ENCODE assay signal across 1 cellular context in genomic region chr20:35285806-35286076, GRCh38.
TF ChIP-seq lines count a peak whose summit lies in the region.

No MANE protein-coding gene starts in this region.

TF ChIP-seq in K562, 482 proteins besides CTCF, POLR2A, EP300 and RAD21 (continues in another document):
- TF ChIP-seq GABPB2 (CRISPR knock-in tag; conservative IDR thresholded peaks at IDR 0.05) (no peak), BRD9 (IDR thresholded peaks at IDR 0.05; ENCODE audit: low read depth, partially characterized antibody) (peak; percentile 68), MTA3 (IDR thresholded peaks at IDR 0.05; ENCODE audit: borderline replicate concordance) (peak; percentile 96; the same call in 1 of the 2 replicates), NUFIP1 (IDR thresholded peaks at IDR 0.05; ENCODE audit: partially characterized antibody) (peak; percentile 83), IRF2 (CRISPR knock-in tag; IDR thresholded peaks at IDR 0.05) (no peak), ATF7 (IDR thresholded peaks at IDR 0.05) (peak; percentile 76), CBFA2T3 (IDR thresholded peaks at IDR 0.05) (peak; percentile 46), ZBTB43 (CRISPR knock-in tag; IDR thresholded peaks at IDR 0.05) (no peak), MLLT1 (IDR thresholded peaks at IDR 0.05) (peak in 1 of 2 experiments; percentile 31; a peak in 1 of 4 replicates), ZFX (CRISPR knock-in tag; IDR thresholded peaks at IDR 0.05) (no peak), THRAP3 (IDR thresholded peaks at IDR 0.05; ENCODE audit: borderline replicate concordance) (peak; percentile 26; the same call in 1 of the 2 replicates), ELF1 (tag; IDR thresholded peaks at IDR 0.05) (peak; percentile 74), NONO (IDR thresholded peaks at IDR 0.05; ENCODE audit: low read depth in 2 of 2, low read length in 1 of 2) (no peak), ZEB2 (IDR thresholded peaks at IDR 0.05) (0 out of 2 replicates have a peak, but pooled peaks have one; percentile 26), SMARCA4 (IDR thresholded peaks at IDR 0.05) (peak; percentile 78), ATF1 (CRISPR knock-in tag; IDR thresholded peaks at IDR 0.05) (peak; percentile 40; the same call in 1 of the 2 replicates), ATF1 (tag; IDR thresholded peaks at IDR 0.05) (peak; percentile 97), CREM (IDR thresholded peaks at IDR 0.05; ENCODE audit: low read depth) (peak; percentile 98), ARID1B (IDR thresholded peaks at IDR 0.05) (peak; percentile 66), LARP7 (IDR thresholded peaks at IDR 0.05) (0 out of 2 replicates have a peak, but pooled peaks have one; percentile 18), GABPB1 (CRISPR knock-in tag; IDR thresholded peaks at IDR 0.05) (peak; percentile 45; the same call in 1 of the 2 replicates), SNIP1 (IDR thresholded peaks at IDR 0.05; ENCODE audit: low read depth) (peak; percentile 48; the same call in 1 of the 2 replicates), SMARCB1 (IDR thresholded peaks at IDR 0.05; ENCODE audit: insufficient read length, low read depth) (no peak), HDAC1 (IDR thresholded peaks at IDR 0.05) (peak in 1 of 2 experiments; percentile 81; a peak in 2 of 4 replicates), CTBP1 (IDR thresholded peaks at IDR 0.05; ENCODE audit: borderline replicate concordance) (peak; percentile 64; the same call in 1 of the 2 replicates), TAF9B (IDR thresholded peaks at IDR 0.05; ENCODE audit: partially characterized antibody) (peak; percentile 66), DPF2 (IDR thresholded peaks at IDR 0.05) (peak; percentile 86), SREBF1 (IDR thresholded peaks at IDR 0.05; ENCODE audit: borderline replicate concordance, low read depth, low read length) (no peak), ZNF23 (CRISPR knock-in tag; IDR thresholded peaks at IDR 0.05) (no peak), XRCC5 (IDR thresholded peaks at IDR 0.05; ENCODE audit: low read depth, low read length) (no peak), PKNOX1 (IDR thresholded peaks at IDR 0.05) (peak; percentile 75), TARDBP (IDR thresholded peaks at IDR 0.05) (peak; percentile 82; the same call in 1 of the 2 replicates), NELFE (IDR thresholded peaks at IDR 0.05; ENCODE audit: insufficient read depth, insufficient read length) (no peak), NFE2 (IDR thresholded peaks at IDR 0.05; ENCODE audit: low read depth) (peak; percentile 97), TAF7 (tag; IDR thresholded peaks at IDR 0.05) (no peak), ZNF140 (CRISPR knock-in tag; IDR thresholded peaks at IDR 0.05) (no peak), MAFF (IDR thresholded peaks at IDR 0.05; ENCODE audit: low read length) (peak; percentile 97)
- TF ChIP-seq, protein P1, sequence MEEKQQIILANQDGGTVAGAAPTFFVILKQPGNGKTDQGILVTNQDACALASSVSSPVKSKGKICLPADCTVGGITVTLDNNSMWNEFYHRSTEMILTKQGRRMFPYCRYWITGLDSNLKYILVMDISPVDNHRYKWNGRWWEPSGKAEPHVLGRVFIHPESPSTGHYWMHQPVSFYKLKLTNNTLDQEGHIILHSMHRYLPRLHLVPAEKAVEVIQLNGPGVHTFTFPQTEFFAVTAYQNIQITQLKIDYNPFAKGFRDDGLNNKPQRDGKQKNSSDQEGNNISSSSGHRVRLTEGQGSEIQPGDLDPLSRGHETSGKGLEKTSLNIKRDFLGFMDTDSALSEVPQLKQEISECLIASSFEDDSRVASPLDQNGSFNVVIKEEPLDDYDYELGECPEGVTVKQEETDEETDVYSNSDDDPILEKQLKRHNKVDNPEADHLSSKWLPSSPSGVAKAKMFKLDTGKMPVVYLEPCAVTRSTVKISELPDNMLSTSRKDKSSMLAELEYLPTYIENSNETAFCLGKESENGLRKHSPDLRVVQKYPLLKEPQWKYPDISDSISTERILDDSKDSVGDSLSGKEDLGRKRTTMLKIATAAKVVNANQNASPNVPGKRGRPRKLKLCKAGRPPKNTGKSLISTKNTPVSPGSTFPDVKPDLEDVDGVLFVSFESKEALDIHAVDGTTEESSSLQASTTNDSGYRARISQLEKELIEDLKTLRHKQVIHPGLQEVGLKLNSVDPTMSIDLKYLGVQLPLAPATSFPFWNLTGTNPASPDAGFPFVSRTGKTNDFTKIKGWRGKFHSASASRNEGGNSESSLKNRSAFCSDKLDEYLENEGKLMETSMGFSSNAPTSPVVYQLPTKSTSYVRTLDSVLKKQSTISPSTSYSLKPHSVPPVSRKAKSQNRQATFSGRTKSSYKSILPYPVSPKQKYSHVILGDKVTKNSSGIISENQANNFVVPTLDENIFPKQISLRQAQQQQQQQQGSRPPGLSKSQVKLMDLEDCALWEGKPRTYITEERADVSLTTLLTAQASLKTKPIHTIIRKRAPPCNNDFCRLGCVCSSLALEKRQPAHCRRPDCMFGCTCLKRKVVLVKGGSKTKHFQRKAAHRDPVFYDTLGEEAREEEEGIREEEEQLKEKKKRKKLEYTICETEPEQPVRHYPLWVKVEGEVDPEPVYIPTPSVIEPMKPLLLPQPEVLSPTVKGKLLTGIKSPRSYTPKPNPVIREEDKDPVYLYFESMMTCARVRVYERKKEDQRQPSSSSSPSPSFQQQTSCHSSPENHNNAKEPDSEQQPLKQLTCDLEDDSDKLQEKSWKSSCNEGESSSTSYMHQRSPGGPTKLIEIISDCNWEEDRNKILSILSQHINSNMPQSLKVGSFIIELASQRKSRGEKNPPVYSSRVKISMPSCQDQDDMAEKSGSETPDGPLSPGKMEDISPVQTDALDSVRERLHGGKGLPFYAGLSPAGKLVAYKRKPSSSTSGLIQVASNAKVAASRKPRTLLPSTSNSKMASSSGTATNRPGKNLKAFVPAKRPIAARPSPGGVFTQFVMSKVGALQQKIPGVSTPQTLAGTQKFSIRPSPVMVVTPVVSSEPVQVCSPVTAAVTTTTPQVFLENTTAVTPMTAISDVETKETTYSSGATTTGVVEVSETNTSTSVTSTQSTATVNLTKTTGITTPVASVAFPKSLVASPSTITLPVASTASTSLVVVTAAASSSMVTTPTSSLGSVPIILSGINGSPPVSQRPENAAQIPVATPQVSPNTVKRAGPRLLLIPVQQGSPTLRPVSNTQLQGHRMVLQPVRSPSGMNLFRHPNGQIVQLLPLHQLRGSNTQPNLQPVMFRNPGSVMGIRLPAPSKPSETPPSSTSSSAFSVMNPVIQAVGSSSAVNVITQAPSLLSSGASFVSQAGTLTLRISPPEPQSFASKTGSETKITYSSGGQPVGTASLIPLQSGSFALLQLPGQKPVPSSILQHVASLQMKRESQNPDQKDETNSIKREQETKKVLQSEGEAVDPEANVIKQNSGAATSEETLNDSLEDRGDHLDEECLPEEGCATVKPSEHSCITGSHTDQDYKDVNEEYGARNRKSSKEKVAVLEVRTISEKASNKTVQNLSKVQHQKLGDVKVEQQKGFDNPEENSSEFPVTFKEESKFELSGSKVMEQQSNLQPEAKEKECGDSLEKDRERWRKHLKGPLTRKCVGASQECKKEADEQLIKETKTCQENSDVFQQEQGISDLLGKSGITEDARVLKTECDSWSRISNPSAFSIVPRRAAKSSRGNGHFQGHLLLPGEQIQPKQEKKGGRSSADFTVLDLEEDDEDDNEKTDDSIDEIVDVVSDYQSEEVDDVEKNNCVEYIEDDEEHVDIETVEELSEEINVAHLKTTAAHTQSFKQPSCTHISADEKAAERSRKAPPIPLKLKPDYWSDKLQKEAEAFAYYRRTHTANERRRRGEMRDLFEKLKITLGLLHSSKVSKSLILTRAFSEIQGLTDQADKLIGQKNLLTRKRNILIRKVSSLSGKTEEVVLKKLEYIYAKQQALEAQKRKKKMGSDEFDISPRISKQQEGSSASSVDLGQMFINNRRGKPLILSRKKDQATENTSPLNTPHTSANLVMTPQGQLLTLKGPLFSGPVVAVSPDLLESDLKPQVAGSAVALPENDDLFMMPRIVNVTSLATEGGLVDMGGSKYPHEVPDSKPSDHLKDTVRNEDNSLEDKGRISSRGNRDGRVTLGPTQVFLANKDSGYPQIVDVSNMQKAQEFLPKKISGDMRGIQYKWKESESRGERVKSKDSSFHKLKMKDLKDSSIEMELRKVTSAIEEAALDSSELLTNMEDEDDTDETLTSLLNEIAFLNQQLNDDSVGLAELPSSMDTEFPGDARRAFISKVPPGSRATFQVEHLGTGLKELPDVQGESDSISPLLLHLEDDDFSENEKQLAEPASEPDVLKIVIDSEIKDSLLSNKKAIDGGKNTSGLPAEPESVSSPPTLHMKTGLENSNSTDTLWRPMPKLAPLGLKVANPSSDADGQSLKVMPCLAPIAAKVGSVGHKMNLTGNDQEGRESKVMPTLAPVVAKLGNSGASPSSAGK (IDR thresholded peaks at IDR 0.05): 0 out of 2 replicates have a peak, but pooled peaks have one; percentile 11
- TF ChIP-seq, protein P2, sequence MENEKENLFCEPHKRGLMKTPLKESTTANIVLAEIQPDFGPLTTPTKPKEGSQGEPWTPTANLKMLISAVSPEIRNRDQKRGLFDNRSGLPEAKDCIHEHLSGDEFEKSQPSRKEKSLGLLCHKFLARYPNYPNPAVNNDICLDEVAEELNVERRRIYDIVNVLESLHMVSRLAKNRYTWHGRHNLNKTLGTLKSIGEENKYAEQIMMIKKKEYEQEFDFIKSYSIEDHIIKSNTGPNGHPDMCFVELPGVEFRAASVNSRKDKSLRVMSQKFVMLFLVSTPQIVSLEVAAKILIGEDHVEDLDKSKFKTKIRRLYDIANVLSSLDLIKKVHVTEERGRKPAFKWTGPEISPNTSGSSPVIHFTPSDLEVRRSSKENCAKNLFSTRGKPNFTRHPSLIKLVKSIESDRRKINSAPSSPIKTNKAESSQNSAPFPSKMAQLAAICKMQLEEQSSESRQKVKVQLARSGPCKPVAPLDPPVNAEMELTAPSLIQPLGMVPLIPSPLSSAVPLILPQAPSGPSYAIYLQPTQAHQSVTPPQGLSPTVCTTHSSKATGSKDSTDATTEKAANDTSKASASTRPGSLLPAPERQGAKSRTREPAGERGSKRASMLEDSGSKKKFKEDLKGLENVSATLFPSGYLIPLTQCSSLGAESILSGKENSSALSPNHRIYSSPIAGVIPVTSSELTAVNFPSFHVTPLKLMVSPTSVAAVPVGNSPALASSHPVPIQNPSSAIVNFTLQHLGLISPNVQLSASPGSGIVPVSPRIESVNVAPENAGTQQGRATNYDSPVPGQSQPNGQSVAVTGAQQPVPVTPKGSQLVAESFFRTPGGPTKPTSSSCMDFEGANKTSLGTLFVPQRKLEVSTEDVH (IDR thresholded peaks at IDR 0.05; ENCODE audit: low read depth, partially characterized antibody): peak; percentile 79
- TF ChIP-seq, protein P3, sequence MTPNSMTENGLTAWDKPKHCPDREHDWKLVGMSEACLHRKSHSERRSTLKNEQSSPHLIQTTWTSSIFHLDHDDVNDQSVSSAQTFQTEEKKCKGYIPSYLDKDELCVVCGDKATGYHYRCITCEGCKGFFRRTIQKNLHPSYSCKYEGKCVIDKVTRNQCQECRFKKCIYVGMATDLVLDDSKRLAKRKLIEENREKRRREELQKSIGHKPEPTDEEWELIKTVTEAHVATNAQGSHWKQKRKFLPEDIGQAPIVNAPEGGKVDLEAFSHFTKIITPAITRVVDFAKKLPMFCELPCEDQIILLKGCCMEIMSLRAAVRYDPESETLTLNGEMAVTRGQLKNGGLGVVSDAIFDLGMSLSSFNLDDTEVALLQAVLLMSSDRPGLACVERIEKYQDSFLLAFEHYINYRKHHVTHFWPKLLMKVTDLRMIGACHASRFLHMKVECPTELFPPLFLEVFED (CRISPR knock-in tag; conservative IDR thresholded peaks at IDR 0.05): no peak
- TF ChIP-seq, protein P4, sequence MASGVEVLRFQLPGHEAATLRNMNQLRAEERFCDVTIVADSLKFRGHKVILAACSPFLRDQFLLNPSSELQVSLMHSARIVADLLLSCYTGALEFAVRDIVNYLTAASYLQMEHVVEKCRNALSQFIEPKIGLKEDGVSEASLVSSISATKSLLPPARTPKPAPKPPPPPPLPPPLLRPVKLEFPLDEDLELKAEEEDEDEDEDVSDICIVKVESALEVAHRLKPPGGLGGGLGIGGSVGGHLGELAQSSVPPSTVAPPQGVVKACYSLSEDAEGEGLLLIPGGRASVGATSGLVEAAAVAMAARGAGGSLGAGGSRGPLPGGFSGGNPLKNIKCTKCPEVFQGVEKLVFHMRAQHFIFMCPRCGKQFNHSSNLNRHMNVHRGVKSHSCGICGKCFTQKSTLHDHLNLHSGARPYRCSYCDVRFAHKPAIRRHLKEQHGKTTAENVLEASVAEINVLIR (CRISPR knock-in tag; IDR thresholded peaks at IDR 0.05): peak; percentile 63
- TF ChIP-seq, protein P5, sequence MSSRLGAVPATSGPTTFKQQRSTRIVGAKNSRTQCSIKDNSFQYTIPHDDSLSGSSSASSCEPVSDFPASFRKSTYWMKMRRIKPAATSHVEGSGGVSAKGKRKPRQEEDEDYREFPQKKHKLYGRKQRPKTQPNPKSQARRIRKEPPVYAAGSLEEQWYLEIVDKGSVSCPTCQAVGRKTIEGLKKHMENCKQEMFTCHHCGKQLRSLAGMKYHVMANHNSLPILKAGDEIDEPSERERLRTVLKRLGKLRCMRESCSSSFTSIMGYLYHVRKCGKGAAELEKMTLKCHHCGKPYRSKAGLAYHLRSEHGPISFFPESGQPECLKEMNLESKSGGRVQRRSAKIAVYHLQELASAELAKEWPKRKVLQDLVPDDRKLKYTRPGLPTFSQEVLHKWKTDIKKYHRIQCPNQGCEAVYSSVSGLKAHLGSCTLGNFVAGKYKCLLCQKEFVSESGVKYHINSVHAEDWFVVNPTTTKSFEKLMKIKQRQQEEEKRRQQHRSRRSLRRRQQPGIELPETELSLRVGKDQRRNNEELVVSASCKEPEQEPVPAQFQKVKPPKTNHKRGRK (tag; IDR thresholded peaks at IDR 0.05): no peak
